11 cellular contexts compared by ENCODE assay signal in genomic region chr15:52337198-52337853, GRCh38. TPM values are rescaled to one million over a fixed set of nuclear protein-coding genes. Genes with fewer than 3 reads are reported as not detected.
DNase-seq lines count a peak whose midpoint lies in the region; ATAC-seq and TF ChIP-seq lines count a peak whose summit lies in the region.
"Had no signal": no experiment of that assay in that cellular context is flagged by ENCODE, and none has a peak within 500 bp of the region (broad histone marks: within the 10 kb centered on the region; RNA-seq: fewer than 3 reads in every experiment).

No MANE protein-coding gene starts in this region.

- CTCF ChIA-PET in activated CD4-positive, alpha-beta T cell treated with anti-CD3 and anti-CD28 coated beads for 36 hours (lab: Charles Lee): interaction anchor here (1.4 kb wide), 1 partner anchor 11 kb away, joined by 5 read pairs; no protein-coding TSS in a partner anchor
- CTCF ChIA-PET in activated CD8-positive, alpha-beta T cell treated with anti-CD3 and anti-CD28 coated beads for 36 hours (lab: Charles Lee): no interaction called here

- POLR2A ChIA-PET in activated CD4-positive, alpha-beta T cell treated with anti-CD3 and anti-CD28 coated beads for 36 hours (lab: Charles Lee): no interaction called here
- POLR2A ChIA-PET in activated CD8-positive, alpha-beta T cell treated with anti-CD3 and anti-CD28 coated beads for 36 hours (lab: Charles Lee): no interaction called here

- intact Hi-C loops in activated CD4-positive, alpha-beta T cell treated with anti-CD3 and anti-CD28 coated beads for 36 hours (cut with DNase I, micrococcal nuclease): no loop called here
- intact Hi-C loops in activated CD8-positive, alpha-beta T cell treated with anti-CD3 and anti-CD28 coated beads for 36 hours (cut with micrococcal nuclease): loop anchor here (10.0 kb wide), 1 partner anchor 83 kb away; no protein-coding TSS in a partner anchor
- intact Hi-C loops in left ventricle myocardium inferior (cut with micrococcal nuclease): no loop called here

- H3K27me3 ChIP-seq in left ventricle myocardium inferior (ENCODE audit: low read depth): no peaks in the 10 kb centered on the region

- no peak for DNase-seq in activated CD4-positive, alpha-beta T cell treated with anti-CD3 and anti-CD28 coated beads for 36 hours
- no peak for DNase-seq in activated CD4-positive, alpha-beta T cell treated with anti-CD3 and anti-CD28 coated beads, Interleukin-2, amount 50 U/mL, for 1 hour
- DNase-seq in activated CD8-positive, alpha-beta T cell treated with anti-CD3 and anti-CD28 coated beads for 36 hours: no peak
- DNase-seq in left ventricle myocardium inferior: no peak
- DNase-seq in stimulated activated effector memory CD8-positive, alpha-beta T cell treated with anti-CD3 and anti-CD28 coated beads, Interleukin-12 subunit alpha, Interleukin-12 subunit beta, amount 100 ng/mL, for 72 hours (ENCODE audit: low spot score in 2 of 2): no peak
- DNase-seq in GF-D8 (lab: John Stamatoyannopoulos, UW): no peak
- DNase-seq in T-helper 1 cell: no peak
- DNase-seq in iPS-NIHi7 (ENCODE audit: extremely low spot score): no peak
- DNase-seq: lower lobe of right lung, NCI-H187 had no signal

- H3K27ac ChIP-seq in left ventricle myocardium inferior (replicated peaks): peak overlapping the region; percentile 48
- H3K27ac ChIP-seq: lower lobe of right lung had no signal

- H3K36me3 ChIP-seq in left ventricle myocardium inferior: peaks cover 9% of the 10 kb centered on the region

- TF ChIP-seq CTCF in activated CD8-positive, alpha-beta T cell treated with anti-CD3 and anti-CD28 coated beads for 36 hours (IDR thresholded peaks at IDR 0.05): no peak
- no peak for TF ChIP-seq CTCF in left ventricle myocardium inferior (IDR thresholded peaks at IDR 0.05; ENCODE audit: borderline replicate concordance)

- no peak overlapping the region for H3K4me3 ChIP-seq in left ventricle myocardium inferior
- H3K4me3 ChIP-seq: lower lobe of right lung had no signal

- H3K36me3 Mint-ChIP-seq in activated CD4-positive, alpha-beta T cell treated with anti-CD3 and anti-CD28 coated beads for 36 hours (ENCODE audit: low read depth): peaks cover 3% of the 10 kb centered on the region
- no peaks in the 10 kb centered on the region for H3K36me3 Mint-ChIP-seq in activated CD8-positive, alpha-beta T cell treated with anti-CD3 and anti-CD28 coated beads for 36 hours (ENCODE audit: low read depth)
- peaks cover 67% of the 10 kb centered on the region for H3K36me3 Mint-ChIP-seq in stimulated activated effector memory CD8-positive, alpha-beta T cell treated with anti-CD3 and anti-CD28 coated beads, Interleukin-12 subunit alpha, Interleukin-12 subunit beta, amount 100 ng/mL, for 72 hours

- no peaks in the 10 kb centered on the region for H3K27me3 Mint-ChIP-seq in activated CD4-positive, alpha-beta T cell treated with anti-CD3 and anti-CD28 coated beads for 36 hours
- H3K27me3 Mint-ChIP-seq in activated CD8-positive, alpha-beta T cell treated with anti-CD3 and anti-CD28 coated beads for 36 hours: no peaks in the 10 kb centered on the region

- H3K4me1 ChIP-seq in left ventricle myocardium inferior: peaks cover 17% of the 10 kb centered on the region
- H3K4me1 ChIP-seq: lower lobe of right lung had no signal

- H3K4me3 Mint-ChIP-seq in activated CD4-positive, alpha-beta T cell treated with anti-CD3 and anti-CD28 coated beads for 36 hours: no peak overlapping the region
- no peak overlapping the region for H3K4me3 Mint-ChIP-seq in activated CD8-positive, alpha-beta T cell treated with anti-CD3 and anti-CD28 coated beads for 36 hours
- no peak overlapping the region for H3K4me3 Mint-ChIP-seq in stimulated activated effector memory CD8-positive, alpha-beta T cell treated with anti-CD3 and anti-CD28 coated beads, Interleukin-12 subunit alpha, Interleukin-12 subunit beta, amount 100 ng/mL, for 72 hours
- H3K4me3 Mint-ChIP-seq: T-helper 2 cell treated with Interferon-gamma antibody and Interleukin-4, amounts not matched to agents 5 μg/mL and 100 μg/mL, for 36 hours had no signal

- peaks cover 3% of the 10 kb centered on the region for H3K4me1 Mint-ChIP-seq in activated CD4-positive, alpha-beta T cell treated with anti-CD3 and anti-CD28 coated beads for 36 hours
- H3K4me1 Mint-ChIP-seq in activated CD8-positive, alpha-beta T cell treated with anti-CD3 and anti-CD28 coated beads for 36 hours (ENCODE audit: low read depth): peaks cover 13% of the 10 kb centered on the region
- H3K4me1 Mint-ChIP-seq in stimulated activated effector memory CD8-positive, alpha-beta T cell treated with anti-CD3 and anti-CD28 coated beads, Interleukin-12 subunit alpha, Interleukin-12 subunit beta, amount 100 ng/mL, for 72 hours: peaks cover 15% of the 10 kb centered on the region

- no peak for ATAC-seq in activated CD4-positive, alpha-beta T cell treated with anti-CD3 and anti-CD28 coated beads for 36 hours
- no peak for ATAC-seq in activated CD8-positive, alpha-beta T cell treated with anti-CD3 and anti-CD28 coated beads for 36 hours
- ATAC-seq in stimulated activated effector memory CD8-positive, alpha-beta T cell treated with anti-CD3 and anti-CD28 coated beads, Interleukin-12 subunit alpha, Interleukin-12 subunit beta, amount 100 ng/mL, for 72 hours: peak; percentile 51

- H3K27ac Mint-ChIP-seq in activated CD4-positive, alpha-beta T cell treated with anti-CD3 and anti-CD28 coated beads for 36 hours: peak overlapping the region; percentile 26
- H3K27ac Mint-ChIP-seq in activated CD8-positive, alpha-beta T cell treated with anti-CD3 and anti-CD28 coated beads for 36 hours: peak overlapping the region; percentile 67
- peak overlapping the region; percentile 45 for H3K27ac Mint-ChIP-seq in stimulated activated effector memory CD8-positive, alpha-beta T cell treated with anti-CD3 and anti-CD28 coated beads, Interleukin-12 subunit alpha, Interleukin-12 subunit beta, amount 100 ng/mL, for 72 hours

- no peaks in the 10 kb centered on the region for H3K9me3 Mint-ChIP-seq in activated CD4-positive, alpha-beta T cell treated with anti-CD3 and anti-CD28 coated beads for 36 hours (ENCODE audit: low read depth)
- no peaks in the 10 kb centered on the region for H3K9me3 Mint-ChIP-seq in activated CD8-positive, alpha-beta T cell treated with anti-CD3 and anti-CD28 coated beads for 36 hours
- no peaks in the 10 kb centered on the region for H3K9me3 Mint-ChIP-seq in stimulated activated effector memory CD8-positive, alpha-beta T cell treated with anti-CD3 and anti-CD28 coated beads, Interleukin-12 subunit alpha, Interleukin-12 subunit beta, amount 100 ng/mL, for 72 hours
- H3K9me3 Mint-ChIP-seq: T-helper 2 cell treated with Interferon-gamma antibody and Interleukin-4, amounts not matched to agents 5 μg/mL and 100 μg/mL, for 36 hours had no signal

- no peaks in the 10 kb centered on the region for H3K9me3 ChIP-seq in left ventricle myocardium inferior (replicated peaks)
- H3K9me3 ChIP-seq: lower lobe of right lung had no signal

RNA-seq across cellular contexts. Expression of gene MYO5C, which starts 41.7 kb away (rescaled TPM):
- total RNA-seq in activated CD4-positive, alpha-beta T cell treated with anti-CD3 and anti-CD28 coated beads for 36 hours: under 1 TPM; 0.42 to 0.69 TPM
- total RNA-seq in activated CD8-positive, alpha-beta T cell treated with anti-CD3 and anti-CD28 coated beads for 36 hours: 1 to 10 TPM; 1.3 to 1.9 TPM
- 2.9 TPM for total RNA-seq in left ventricle myocardium inferior
